Comparison of ENCODE assay signal across 25 cellular contexts in genomic region chr22:23073506-23074229, GRCh38. TPM values are rescaled to one million over a fixed set of nuclear protein-coding genes. Genes with fewer than 3 reads are reported as not detected.
DNase-seq lines count a peak whose midpoint lies in the region; TF ChIP-seq lines count a peak whose summit lies in the region.
"Had no signal": no experiment of that assay in that cellular context is flagged by ENCODE, and none has a peak within 500 bp of the region (broad histone marks: within the 10 kb centered on the region; RNA-seq: fewer than 3 reads in every experiment).

No MANE protein-coding gene starts in this region.

- H3K27ac Mint-ChIP-seq in HFFc6 (peak overlapping the region; percentile 98), osteocyte (ENCODE audit: unreplicated experiment) (no peak overlapping the region)
- H3K27ac Mint-ChIP-seq: activated naive CD8-positive, alpha-beta T cell treated with anti-CD3 and anti-CD28 coated beads, Interleukin-2, amount 50 U/mL, for 24 hours; activated T-helper 1 cell treated with anti-CD3 and anti-CD28 coated beads, Interleukin-12 subunit alpha, Interleukin-12 subunit beta, Interleukin-2, Interleukin-4 antibody, amounts not matched to agents 30 ng/mL and 10 ng/mL and 1 ng/mL, durations not matched to agents 14 hours and 24 hours and 36 hours; T-helper 1 cell treated with Interleukin-12 subunit alpha and Interleukin-12 subunit beta and Interleukin-4 antibody, amounts not matched to agents 30 μg/mL and 1 μg/mL, for 36 hours had no signal

- H3K27ac ChIP-seq in left ventricle myocardium inferior (replicated peaks) = no peak overlapping the region
- H3K27ac ChIP-seq: body of pancreas, esophagus squamous epithelium, gastroesophageal sphincter, pancreas, SJCRH30, thoracic aorta had no signal

- intact Hi-C loops in left ventricle myocardium inferior (cut with micrococcal nuclease) = no loop called here
- intact Hi-C loops in posterior vena cava (cut with DNase I) = no loop called here

- peaks cover 30% of the 10 kb centered on the region for H3K4me1 ChIP-seq in left ventricle myocardium inferior

- no peak for TF ChIP-seq CTCF in HFFc6 (IDR thresholded peaks at IDR 0.05)
- TF ChIP-seq CTCF in left ventricle myocardium inferior (IDR thresholded peaks at IDR 0.05; ENCODE audit: borderline replicate concordance) = no peak
- no peak for TF ChIP-seq CTCF in GM10248 (IDR thresholded peaks at IDR 0.05; ENCODE audit: control extremely low read depth, extremely low read depth, low read depth, missing control alignments)
- TF ChIP-seq CTCF in osteocyte (IDR thresholded peaks at IDR 0.05) = no peak

- H3K4me3 Mint-ChIP-seq in HFFc6 = no peak overlapping the region
- no peak overlapping the region for H3K4me3 Mint-ChIP-seq in osteocyte (ENCODE audit: unreplicated experiment)
- H3K4me3 Mint-ChIP-seq: activated naive CD8-positive, alpha-beta T cell treated with anti-CD3 and anti-CD28 coated beads, Interleukin-2, amount 50 U/mL, for 24 hours; activated T-helper 1 cell treated with anti-CD3 and anti-CD28 coated beads, Interleukin-12 subunit alpha, Interleukin-12 subunit beta, Interleukin-2, Interleukin-4 antibody, amounts not matched to agents 30 ng/mL and 10 ng/mL and 1 ng/mL, durations not matched to agents 14 hours and 24 hours and 36 hours; memory B cell; T-helper 1 cell treated with Interleukin-12 subunit alpha and Interleukin-12 subunit beta and Interleukin-4 antibody, amounts not matched to agents 30 μg/mL and 1 μg/mL, for 36 hours had no signal

- H3K36me3 Mint-ChIP-seq in HFFc6 (ENCODE audit: low read depth) = peaks cover 9% of the 10 kb centered on the region; the same call in 1 of the 2 replicates
- H3K36me3 Mint-ChIP-seq in osteocyte (ENCODE audit: unreplicated experiment) = no peaks in the 10 kb centered on the region
- H3K36me3 Mint-ChIP-seq: memory B cell had no signal

- DNase-seq in HFFc6 (no peak), NCI-H1694 (lab: John Stamatoyannopoulos, UW) (peak; percentile 68), left ventricle myocardium inferior (peak; percentile 11), posterior vena cava (ENCODE audit: low spot score) (peak; percentile 69), GM10248 (ENCODE audit: extremely low spot score) (no peak), NOMO-1 treated with dmso at 0.1 percent for 144 hours (lab: John Stamatoyannopoulos, UW; ENCODE audit: unreplicated experiment) (no peak), osteocyte (ENCODE audit: extremely low spot score, unreplicated experiment) (no peak)
- DNase-seq: activated CD4-positive, alpha-beta T cell treated with anti-CD3 and anti-CD28 coated beads for 48 hours; activated naive CD8-positive, alpha-beta T cell treated with anti-CD3 and anti-CD28 coated beads, Interleukin-2, amount 50 U/mL, for 24 hours; DMS53; esophagus squamous epithelium; GDM1; MG63; NCI-H774; SJCRH30; stimulated activated CD4-positive, alpha-beta T cell treated with anti-CD3 and anti-CD28 coated beads, Interleukin-1b, Interleukin-23, amount 100 ng/mL, for 48 hours had no signal

- peaks cover 46% of the 10 kb centered on the region for H3K4me1 Mint-ChIP-seq in HFFc6 (ENCODE audit: low read depth)
- peaks cover 22% of the 10 kb centered on the region for H3K4me1 Mint-ChIP-seq in osteocyte (ENCODE audit: unreplicated experiment)

- H3K27me3 ChIP-seq in left ventricle myocardium inferior (ENCODE audit: low read depth) = no peaks in the 10 kb centered on the region
- H3K27me3 ChIP-seq: body of pancreas, gastroesophageal sphincter, MG63, pancreas had no signal

- H3K9me3 Mint-ChIP-seq in HFFc6 (no peaks in the 10 kb centered on the region), osteocyte (ENCODE audit: unreplicated experiment) (no peaks in the 10 kb centered on the region)
- H3K9me3 Mint-ChIP-seq: activated naive CD8-positive, alpha-beta T cell treated with anti-CD3 and anti-CD28 coated beads, Interleukin-2, amount 50 U/mL, for 24 hours; activated T-helper 1 cell treated with anti-CD3 and anti-CD28 coated beads, Interleukin-12 subunit alpha, Interleukin-12 subunit beta, Interleukin-2, Interleukin-4 antibody, amounts not matched to agents 30 ng/mL and 10 ng/mL and 1 ng/mL, durations not matched to agents 14 hours and 24 hours and 36 hours; CD8-positive, alpha-beta memory T cell; memory B cell; T-helper 1 cell treated with Interleukin-12 subunit alpha and Interleukin-12 subunit beta and Interleukin-4 antibody, amounts not matched to agents 30 μg/mL and 1 μg/mL, for 36 hours had no signal

- CTCF ChIA-PET in GM10248 (lab: Yijun Ruan, JAX) = interaction anchor here (1.5 kb wide), 1 partner anchor 15 kb away, joined by 3 read pairs; no protein-coding TSS in a partner anchor

- no peak overlapping the region for H3K4me3 ChIP-seq in left ventricle myocardium inferior
- H3K4me3 ChIP-seq: body of pancreas, esophagus squamous epithelium, gastroesophageal sphincter, HAP-1, MG63, pancreas, SJCRH30, thoracic aorta had no signal

- H3K27me3 Mint-ChIP-seq in HFFc6 (ENCODE audit: insufficient read depth) (peaks cover 2% of the 10 kb centered on the region), osteocyte (ENCODE audit: unreplicated experiment) (no peaks in the 10 kb centered on the region)

- POLR2A ChIA-PET in GM10248 (lab: Yijun Ruan, JAX) = no interaction called here

- no peaks in the 10 kb centered on the region for H3K9me3 ChIP-seq in left ventricle myocardium inferior (replicated peaks)
- H3K9me3 ChIP-seq: body of pancreas, esophagus squamous epithelium, gastroesophageal sphincter, HAP-1, MG63, pancreas, SJCRH30, thoracic aorta had no signal

- no peaks in the 10 kb centered on the region for H3K36me3 ChIP-seq in left ventricle myocardium inferior
- H3K36me3 ChIP-seq: esophagus squamous epithelium, gastroesophageal sphincter, HAP-1, MG63, pancreas, SJCRH30, thoracic aorta had no signal

RNA-seq across cellular contexts. Expression of gene GNAZ, which starts 3.3 kb away (rescaled TPM):
- 10 to 100 TPM; 19.0 to 22.5 (median 20.1) TPM for total RNA-seq in HFFc6 (2021; fragmentation: NEBNext Ultra II Directional; extraction: Animal tissue kit (Norgen Biotek cat#: 25700))
- total RNA-seq in left ventricle myocardium inferior (2.9 TPM), posterior vena cava (10 to 100 TPM; 34.3 to 37.0 TPM), osteocyte (2.9 and 3.7 TPM in 2 replicates)

Comparison
In these comparisons a context has a peak if more than half of its experiments do, and no peak if none do; other contexts are left out.
1. DNase-seq: peak in NCI-H1694 (single experiment), left ventricle myocardium inferior (single experiment) and posterior vena cava (single experiment); none in HFFc6 (single experiment), GM10248 (single experiment), NOMO-1 treated with dmso at 0.1 percent for 144 hours (single experiment) and osteocyte (single experiment).